23 cellular contexts compared by ENCODE assay signal in genomic region chr5:123304777-123305316, GRCh38.
"Had no signal": no experiment of that assay in that cellular context is flagged by ENCODE, and none has a peak within 500 bp of the region (broad histone marks: within the 10 kb centered on the region; RNA-seq: fewer than 3 reads in every experiment).

No MANE protein-coding gene starts in this region.

- H3K4me3 ChIP-seq: left lung, lower lobe of right lung, right atrium auricular region, skin epidermis, tibial nerve, uterus had no signal

- H3K79me2 ChIP-seq: parathyroid adenoma had no signal

- FAIRE-seq: keratinocyte had no signal

- H3K27me3 ChIP-seq: left lung, neutrophil, right atrium auricular region, tibial nerve, uterus had no signal

- H3K9ac ChIP-seq: parathyroid adenoma had no signal

- H3K9me3 ChIP-seq: left lung, lower lobe of right lung, neutrophil had no signal

- H3K36me3 ChIP-seq: left lung, lower lobe of right lung, neutrophil, right atrium auricular region, tibial nerve, uterus had no signal

- H3K27ac ChIP-seq: left lung, lower lobe of right lung, neutrophil, parathyroid adenoma, right atrium auricular region, skin epidermis, tibial nerve, uterus had no signal

- DNase-seq: hippocampal formation; left colon; left lung; lower lobe of right lung; mammary epithelial cell; mesenchymal stem cell; naive thymus-derived CD8-positive, alpha-beta T cell; occipital lobe; stimulated activated CD4-positive, alpha-beta T cell treated with anti-CD3 and anti-CD28 coated beads, Interleukin-12 subunit alpha, Interleukin-12 subunit beta, amount 100 ng/mL, for 4 hours; stimulated activated CD4-positive, alpha-beta T cell treated with anti-CD3 and anti-CD28 coated beads, Interleukin-15, amount 100 ng/mL, for 24 hours; stimulated activated CD4-positive, alpha-beta T cell treated with anti-CD3 and anti-CD28 coated beads, Interleukin-2, amount 100 ng/mL, for 24 hours; stimulated activated CD4-positive, alpha-beta T cell treated with anti-CD3 and anti-CD28 coated beads, Interleukin-4, amount 100 ng/mL, for 1 hour; stimulated activated naive CD4-positive, alpha-beta T cell treated with Interleukin-2 at 50 U/mL for 16 hours; stimulated activated naive CD8-positive, alpha-beta T cell treated with anti-CD3 and anti-CD28 coated beads, Interleukin-15, amount 100 ng/mL, for 72 hours; substantia nigra; uterus had no signal

- H2AFZ ChIP-seq: parathyroid adenoma had no signal

- H3K4me1 ChIP-seq: left lung, lower lobe of right lung, parathyroid adenoma, right atrium auricular region, tibial nerve, uterus had no signal

- ATAC-seq: left colon; left lung; lower lobe of right lung; naive thymus-derived CD8-positive, alpha-beta T cell; sciatic nerve; stimulated activated naive CD8-positive, alpha-beta T cell treated with anti-CD3 and anti-CD28 coated beads, Interleukin-15, amount 100 ng/mL, for 72 hours had no signal
